Comparison of ENCODE assay signal across 31 cellular contexts in genomic region chr3:113658107-113658506, GRCh38.
"Had no signal": no experiment of that assay in that cellular context is flagged by ENCODE, and none has a peak within 500 bp of the region (broad histone marks: within the 10 kb centered on the region; RNA-seq: fewer than 3 reads in every experiment).

No MANE protein-coding gene starts in this region.

- H3K4me3 Mint-ChIP-seq: activated CD4-positive, alpha-beta T cell treated with anti-CD3 and anti-CD28 coated beads for 36 hours; activated CD4-positive, alpha-beta T cell treated with anti-CD3 and anti-CD28 coated beads, Interleukin-2, amount 10 ng/mL, durations not matched to agents 7 days and 5 days; activated CD8-positive, alpha-beta T cell treated with anti-CD3 and anti-CD28 coated beads, Interleukin-2, amount 10 ng/mL, durations not matched to agents 7 days and 5 days; activated naive CD4-positive, alpha-beta T cell treated with anti-CD3 and anti-CD28 coated beads for 36 hours; activated T-cell treated with anti-CD3 and anti-CD28 coated beads, Interleukin-2, amount 50 U/mL, for 24 hours had no signal

- H3K4me3 ChIP-seq: adrenal gland, body of pancreas, breast epithelium, MG63, PC-9 had no signal

- H3K27me3 Mint-ChIP-seq: activated CD4-positive, alpha-beta T cell treated with anti-CD3 and anti-CD28 coated beads for 36 hours; activated CD4-positive, alpha-beta T cell treated with anti-CD3 and anti-CD28 coated beads, Interleukin-2, amount 10 ng/mL, durations not matched to agents 7 days and 5 days; activated T-cell treated with anti-CD3 and anti-CD28 coated beads, Interleukin-2, amount 50 U/mL, for 24 hours had no signal

- H3K27ac ChIP-seq: adrenal gland, body of pancreas, breast epithelium, PC-9, RWPE1 had no signal

- H3K9me3 ChIP-seq: adrenal gland, body of pancreas, breast epithelium, MG63 had no signal

- DNase-seq: activated CD4-positive, alpha-beta T cell treated with anti-CD3 and anti-CD28 coated beads for 36 hours; activated CD4-positive, alpha-beta T cell treated with anti-CD3 and anti-CD28 coated beads, Interleukin-2, amount 10 ng/mL, durations not matched to agents 7 days and 5 days; activated CD4-positive, alpha-beta T cell treated with anti-CD3 and anti-CD28 coated beads, Interleukin-2, amount 50 U/mL, for 48 hours; activated CD8-positive, alpha-beta T cell treated with anti-CD3 and anti-CD28 coated beads, Interleukin-2, amount 10 ng/mL, durations not matched to agents 7 days and 5 days; activated gamma-delta T cell treated with Interleukin-2 at 50 U/mL for 16 hours; activated naive CD4-positive, alpha-beta T cell treated with anti-CD3 and anti-CD28 coated beads for 36 hours; activated T-cell treated with anti-CD3 and anti-CD28 coated beads, Interleukin-2, amount 50 U/mL, for 24 hours; adrenal gland; body of pancreas; cerebellar nuclear complex; Kasumi-1; MG63; NCI-H1048; NCI-H1105 treated with DMSO at 0.1 percent for 48 hours; NCI-H1436; NCI-H1694; NCI-H1930; NCI-H2081 treated with DMSO at 0.1 percent for 48 hours; NCI-H345; NCI-H524 treated with DMSO at 0.1 percent for 48 hours; PC-9; SIG-M5; T-helper 1 cell; T1000 had no signal

- H3K4me1 ChIP-seq: adrenal gland, breast epithelium had no signal

- H3K4me1 Mint-ChIP-seq: activated CD4-positive, alpha-beta T cell treated with anti-CD3 and anti-CD28 coated beads for 36 hours; activated CD4-positive, alpha-beta T cell treated with anti-CD3 and anti-CD28 coated beads, Interleukin-2, amount 10 ng/mL, durations not matched to agents 7 days and 5 days had no signal

- H3K4me2 ChIP-seq: PC-9 had no signal

- H3K9me3 Mint-ChIP-seq: activated CD4-positive, alpha-beta T cell treated with anti-CD3 and anti-CD28 coated beads, Interleukin-2, amount 10 ng/mL, durations not matched to agents 7 days and 5 days; activated naive CD4-positive, alpha-beta T cell treated with anti-CD3 and anti-CD28 coated beads for 36 hours; activated T-helper 2 cell treated with anti-CD3 and anti-CD28 coated beads, Interferon-gamma antibody, Interleukin-2, Interleukin-4, amounts not matched to agents 10 μg/mL and 5 μg/mL and 100 μg/mL, durations not matched to agents 14 hours and 24 hours and 36 hours had no signal

- H3K27ac Mint-ChIP-seq: activated CD4-positive, alpha-beta T cell treated with anti-CD3 and anti-CD28 coated beads for 36 hours; activated CD4-positive, alpha-beta T cell treated with anti-CD3 and anti-CD28 coated beads, Interleukin-2, amount 10 ng/mL, durations not matched to agents 7 days and 5 days; activated CD8-positive, alpha-beta T cell treated with anti-CD3 and anti-CD28 coated beads, Interleukin-2, amount 10 ng/mL, durations not matched to agents 7 days and 5 days; activated naive CD4-positive, alpha-beta T cell treated with anti-CD3 and anti-CD28 coated beads for 36 hours; activated T-cell treated with anti-CD3 and anti-CD28 coated beads, Interleukin-2, amount 50 U/mL, for 24 hours; activated T-helper 2 cell treated with anti-CD3 and anti-CD28 coated beads, Interferon-gamma antibody, Interleukin-2, Interleukin-4, amounts not matched to agents 10 μg/mL and 5 μg/mL and 100 μg/mL, durations not matched to agents 14 hours and 24 hours and 36 hours had no signal

- ATAC-seq: activated CD4-positive, alpha-beta T cell treated with anti-CD3 and anti-CD28 coated beads for 36 hours; activated CD4-positive, CD25-positive, alpha-beta regulatory T cell treated with anti-CD3 and anti-CD28 coated beads, Interleukin-2, amount 50 U/mL, for 24 hours; activated CD8-positive, alpha-beta T cell treated with anti-CD3 and anti-CD28 coated beads, Interleukin-2, amount 10 ng/mL, durations not matched to agents 7 days and 5 days; activated naive CD4-positive, alpha-beta T cell treated with anti-CD3 and anti-CD28 coated beads, Interleukin-2, amount 50 U/mL, for 72 hours; body of pancreas; Right ventricle myocardium inferior; SK-N-SH treated with all-trans-retinoic acid at 6 μM for 48 hours had no signal

- H2AFZ ChIP-seq: PC-9 had no signal

- H3K27me3 ChIP-seq: adrenal gland, body of pancreas, breast epithelium, MG63 had no signal
